Comparison of ENCODE assay signal across 2 cellular contexts in genomic region chr19:40659566-40659965, GRCh38.
TF ChIP-seq lines count a peak whose summit lies in the region.

No MANE protein-coding gene starts in this region.

TF ChIP-seq in HEK293, 187 proteins besides CTCF, POLR2A, EP300 and RAD21:
- TF ChIP-seq ZNF311 (tag by site-specific recombination; IDR thresholded peaks at IDR 0.05; ENCODE audit: borderline replicate concordance) (no peak), ZNF521 (tag by site-specific recombination; IDR thresholded peaks at IDR 0.05) (0 out of 2 replicates have a peak, but pooled peaks have one; percentile 35), GLI2 (tag by site-specific recombination; IDR thresholded peaks at IDR 0.05; ENCODE audit: borderline replicate concordance, low read depth) (no peak), ZNF335 (tag by site-specific recombination; conservative IDR thresholded peaks at IDR 0.05) (no peak)
TF ChIP-seq in HEK293: peak in this region for 1.

TF ChIP-seq in H1, 55 proteins besides CTCF, POLR2A, EP300 and RAD21:
- TF ChIP-seq GTF2F1 (IDR thresholded peaks at IDR 0.05; ENCODE audit: borderline replicate concordance, low read depth, low read length), result no peak
- TF ChIP-seq SP2 (IDR thresholded peaks at IDR 0.05; ENCODE audit: low read length), result no peak
- no peak for TF ChIP-seq SAP30 (IDR thresholded peaks at IDR 0.05; ENCODE audit: insufficient read depth, insufficient replicate concordance, low read length)
- no peak for TF ChIP-seq CREB1 (IDR thresholded peaks at IDR 0.05)
- TF ChIP-seq EGR1 (IDR thresholded peaks at IDR 0.05; ENCODE audit: borderline replicate concordance, low read depth, low read length), result no peak
- no peak for TF ChIP-seq JUND (IDR thresholded peaks at IDR 0.05; ENCODE audit: low read length)
- no peak for TF ChIP-seq CTBP2 (IDR thresholded peaks at IDR 0.05; ENCODE audit: borderline replicate concordance, insufficient read depth, insufficient read length, low read length)
- no peak for TF ChIP-seq CHD2 (IDR thresholded peaks at IDR 0.05; ENCODE audit: low read length)
